In genomic region chr12:49092086-49092815, GRCh38 we compare ENCODE assay signal across 8 cellular contexts. TPM values are rescaled to one million over a fixed set of nuclear protein-coding genes. Genes with fewer than 3 reads are reported as not detected.
A peak's percentile ranks its signal among the peaks of the same experiment; 100 is the strongest.
DNase-seq lines count a peak whose midpoint lies in the region; ATAC-seq and TF ChIP-seq lines count a peak whose summit lies in the region.

No MANE protein-coding gene starts in this region.

- H3K4me3 ChIP-seq in RWPE2 (ENCODE audit: severe bottlenecking) (no peak overlapping the region), spleen (peak overlapping the region in 7 of 8 donors; percentile 14 to 69 (median 26))

- H3K9me3 Mint-ChIP-seq in activated naive CD4-positive, alpha-beta T cell treated with anti-CD3 and anti-CD28 coated beads, Interleukin-2, amount 50 U/mL, for 72 hours = no peaks in the 10 kb centered on the region

- H3K27ac ChIP-seq in 22Rv1 (no peak overlapping the region), RWPE2 (ENCODE audit: poor library complexity, severe bottlenecking) (no peak overlapping the region), spleen (peak overlapping the region in 5 of 8 donors; percentile 16 to 79 (median 31))

- TF ChIP-seq POLR2A in spleen (IDR thresholded peaks at IDR 0.05) = no peak

- TF ChIP-seq CTCF in 22Rv1 (IDR thresholded peaks at IDR 0.05) (peak; percentile 24), RWPE2 (IDR thresholded peaks at IDR 0.05; ENCODE audit: poor library complexity, severe bottlenecking) (peak; percentile 52), spleen (IDR thresholded peaks at IDR 0.05 in 8 of 11, conservative IDR thresholded peaks at IDR 0.05 in 3 of 11) (peak in 6 of 11 experiments; percentile 18 to 43 (median 30))

- intact Hi-C loops in spleen (cut with DNase I; ENCODE audit: low total_unique reads) = no loop called here

- H3K36me3 Mint-ChIP-seq in activated naive CD4-positive, alpha-beta T cell treated with anti-CD3 and anti-CD28 coated beads, Interleukin-2, amount 50 U/mL, for 72 hours = peaks cover 0 to 10% of the 10 kb centered on the region in 2 donors

- peaks cover 3% of the 10 kb centered on the region for H3K4me1 ChIP-seq in RWPE2 (ENCODE audit: insufficient read depth, poor library complexity, severe bottlenecking)
- H3K4me1 ChIP-seq in spleen = peaks cover 56 to 78% (median 72%) of the 10 kb centered on the region in 6 donors

- WGBS in spleen, 5 donors = 4 to 7% (median 5%) methylated on average over 28 to 32 of the region's 32 CpGs

- peaks cover 68% of the 10 kb centered on the region for H3K27me3 ChIP-seq in RWPE2 (ENCODE audit: insufficient read depth, poor library complexity, severe bottlenecking)
- H3K27me3 ChIP-seq in spleen (replicated peaks in 1 of 7) = peaks cover 3 to 73% (median 65%) of the 10 kb centered on the region in 7 donors

- H3K27ac Mint-ChIP-seq in activated naive CD4-positive, alpha-beta T cell treated with anti-CD3 and anti-CD28 coated beads, Interleukin-2, amount 50 U/mL, for 72 hours = no peak overlapping the region

- H3K36me3 ChIP-seq in RWPE2 (ENCODE audit: low read depth) (no peaks in the 10 kb centered on the region), spleen (peaks cover 0 to 21% (median 7%) of the 10 kb centered on the region in 6 donors)

- ATAC-seq in RWPE2 (ENCODE audit: low read depth) (peak; percentile 32; the same call in 2 of the 3 replicates), HG02840 (IDR thresholded peaks at IDR 0.05; ENCODE audit: low FRiP score, unreplicated experiment) (no peak)
- peak; percentile 31 to 57 for ATAC-seq in activated naive CD4-positive, alpha-beta T cell treated with anti-CD3 and anti-CD28 coated beads, Interleukin-2, amount 50 U/mL, for 72 hours

- peak; percentile 68 for DNase-seq in GM19240 (ENCODE audit: insufficient read length, low spot score)
- no peak for DNase-seq in RWPE2 (ENCODE audit: low spot score)
- peak in 1 of 2 donors; percentile 69 for DNase-seq in activated naive CD4-positive, alpha-beta T cell treated with anti-CD3 and anti-CD28 coated beads, Interleukin-2, amount 50 U/mL, for 72 hours (ENCODE audit: low spot score in 2 of 2)
- peak; percentile 63 for DNase-seq in hepatic stellate cell (ENCODE audit: low spot score)
- DNase-seq in spleen = peak; percentile 77
- DNase-seq in NOMO-1 treated with DMSO at 0.1 percent for 48 hours (lab: John Stamatoyannopoulos, UW; ENCODE audit: unreplicated experiment) = no peak

- no peaks in the 10 kb centered on the region for H3K9me3 ChIP-seq in RWPE2 (ENCODE audit: severe bottlenecking)
- H3K9me3 ChIP-seq in spleen = no peaks in the 10 kb centered on the region

RNA-seq across cellular contexts. Expression of gene DHH, which starts 2.4 kb away (rescaled TPM):
- 1 to 10 TPM in 1 of 2 donors, under 1 TPM in 1; 0.19 to 1.0 TPM for total RNA-seq in activated naive CD4-positive, alpha-beta T cell treated with anti-CD3 and anti-CD28 coated beads, Interleukin-2, amount 50 U/mL, for 72 hours
- 1 to 10 TPM in 3 of 7 donors, under 1 TPM in 4; 0.33 to 2.6 (median 0.79) TPM for total RNA-seq in spleen
- polyA plus RNA-seq in spleen = under 1 TPM; 0.09 to 0.74 (median 0.59) TPM

RNA-seq across cellular contexts. Expression of gene LMBR1L, which starts 18.4 kb away (rescaled TPM):
- 100 to 1,000 TPM in 1 of 2 donors, 10 to 100 TPM in 1; 64.0 to 134 TPM for total RNA-seq in activated naive CD4-positive, alpha-beta T cell treated with anti-CD3 and anti-CD28 coated beads, Interleukin-2, amount 50 U/mL, for 72 hours
- 100 to 1,000 TPM in 2 of 7 donors, 10 to 100 TPM in 5; 60.3 to 108 (median 85.8) TPM for total RNA-seq in spleen
- polyA plus RNA-seq in spleen = 10 to 100 TPM; 44.1 to 78.0 (median 61.2) TPM

RNA-seq across cellular contexts. Expression of gene RHEBL1, which starts 22.5 kb away (rescaled TPM):
- total RNA-seq in activated naive CD4-positive, alpha-beta T cell treated with anti-CD3 and anti-CD28 coated beads, Interleukin-2, amount 50 U/mL, for 72 hours = 10 to 100 TPM; 12.7 to 19.7 TPM
- 1 to 10 TPM; 2.0 to 4.3 (median 2.5) TPM for total RNA-seq in spleen
- 1 to 10 TPM; 3.9 to 6.7 (median 5.5) TPM for polyA plus RNA-seq in spleen

RNA-seq across cellular contexts. Expression of gene KMT2D, which starts 31.7 kb away (rescaled TPM):
- total RNA-seq in activated naive CD4-positive, alpha-beta T cell treated with anti-CD3 and anti-CD28 coated beads, Interleukin-2, amount 50 U/mL, for 72 hours = 100 to 1,000 TPM in 1 of 2 donors, 10 to 100 TPM in 1; 67.7 to 110 TPM
- total RNA-seq in spleen = 100 to 1,000 TPM; 115 to 172 (median 163) TPM
- 10 to 100 TPM in 1 of 3 donors, 1 to 10 TPM in 2; 5.1 to 42.1 (median 6.0) TPM for polyA plus RNA-seq in spleen

RNA-seq across cellular contexts. Expression of gene TUBA1B, which starts 38.9 kb away (rescaled TPM):
- total RNA-seq in activated naive CD4-positive, alpha-beta T cell treated with anti-CD3 and anti-CD28 coated beads, Interleukin-2, amount 50 U/mL, for 72 hours = 1,000 to 10,000 TPM; 2,180 to 2,388 TPM
- 100 to 1,000 TPM; 326 to 706 (median 476) TPM for total RNA-seq in spleen
- polyA plus RNA-seq in spleen = 100 to 1,000 TPM; 231 to 582 (median 476) TPM

Comparison
In these comparisons a context has a peak if more than half of its experiments do, and no peak if none do; other contexts are left out.
1. H3K27ac ChIP-seq: peak in spleen (5 of 8); none in 22Rv1 (single experiment) and RWPE2 (single experiment).
2. DNase-seq: peak in GM19240 (single experiment), hepatic stellate cell (single experiment) and spleen (single experiment); none in RWPE2 (single experiment) and NOMO-1 treated with DMSO at 0.1 percent for 48 hours (single experiment).
3. Peak in every context shown above with its lines, with median percentiles within 50 percentile points of each other: CTCF ChIP-seq.